1 cellular context compared by ENCODE assay signal in the genomic region with DNA sequence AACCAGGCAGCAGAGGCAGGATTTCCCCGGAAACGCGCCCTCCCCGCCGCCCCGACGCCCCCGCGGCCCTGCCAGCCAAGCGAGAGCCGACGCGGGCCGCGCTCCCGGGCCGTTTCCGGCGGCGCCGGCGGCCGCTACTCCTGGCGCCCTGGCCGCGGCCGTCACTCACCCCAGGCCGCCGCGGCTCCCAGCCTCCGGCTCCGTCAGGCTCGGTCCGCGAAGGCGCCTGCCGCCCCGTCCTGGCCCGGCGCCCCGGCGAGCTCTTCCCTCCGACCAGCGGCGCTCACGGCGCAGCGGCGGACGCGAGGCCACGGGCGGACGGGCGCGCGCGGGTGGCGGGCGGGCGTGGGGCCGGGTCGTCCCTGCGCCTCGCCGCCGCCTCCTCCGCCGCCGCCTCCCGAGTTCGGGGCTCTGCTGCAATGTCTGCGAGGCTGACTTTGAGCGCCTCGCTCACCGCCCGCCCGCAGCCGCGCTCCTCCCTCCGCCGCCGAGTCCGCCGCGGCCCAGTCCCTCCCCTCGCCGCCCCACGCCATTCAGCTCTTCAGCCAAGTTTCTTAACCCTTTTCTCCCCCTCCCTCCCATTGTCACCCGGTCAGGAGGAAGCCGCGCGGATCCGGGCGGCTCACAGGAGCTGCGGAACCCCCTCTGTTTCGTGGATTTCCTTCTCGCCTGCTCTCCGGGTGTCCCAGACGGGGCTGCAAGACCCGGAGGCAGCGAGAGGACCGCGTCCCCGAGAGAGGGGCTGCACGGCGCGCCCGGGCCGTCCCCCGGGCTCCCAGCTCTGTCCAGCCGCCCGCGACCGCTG.
TF ChIP-seq lines count a peak whose summit lies in the region.

Gene NRIP1, minus strand, starts transcription at position 425 of the 805 bp plus-strand sequence. CDS start 96,808 bp downstream, outside the sequence.

TF ChIP-seq in HepG2, 621 proteins besides CTCF, POLR2A, EP300 and RAD21 (continued from another document and continues in another):
- TF ChIP-seq DBP (CRISPR knock-in tag; IDR thresholded peaks at IDR 0.05; ENCODE audit: not compliant biosample characterization) (no peak), ZNF619 (CRISPR knock-in tag; IDR thresholded peaks at IDR 0.05) (no peak), NFYC (CRISPR knock-in tag; IDR thresholded peaks at IDR 0.05) (no peak), MTA1 (CRISPR knock-in tag; IDR thresholded peaks at IDR 0.05; ENCODE audit: borderline replicate concordance) (peak; percentile 58; the same call in 1 of the 2 replicates), HDAC6 (IDR thresholded peaks at IDR 0.05; ENCODE audit: low read depth, low read length) (no peak), MYNN (CRISPR knock-in tag; IDR thresholded peaks at IDR 0.05; ENCODE audit: low read depth) (no peak), KIAA2018 (CRISPR knock-in tag; IDR thresholded peaks at IDR 0.05; ENCODE audit: borderline replicate concordance) (no peak), ZFYVE20 (CRISPR knock-in tag; IDR thresholded peaks at IDR 0.05; ENCODE audit: borderline replicate concordance, low read depth) (no peak; the same call in 1 of the 2 replicates), FOXK1 (CRISPR knock-in tag; IDR thresholded peaks at IDR 0.05; ENCODE audit: borderline replicate concordance, low read depth) (peak; percentile 67; the same call in 1 of the 2 replicates), MLLT10 (CRISPR knock-in tag; IDR thresholded peaks at IDR 0.05) (no peak), ATF4 (CRISPR knock-in tag; IDR thresholded peaks at IDR 0.05) (0 out of 4 replicates have a peak, but pooled peaks of 1 of the 2 experiments have one; percentile 23), ZFP36L2 (CRISPR knock-in tag; IDR thresholded peaks at IDR 0.05) (no peak), ZNF782 (CRISPR knock-in tag; IDR thresholded peaks at IDR 0.05; ENCODE audit: borderline replicate concordance) (no peak)
- TF ChIP-seq, protein P1, sequence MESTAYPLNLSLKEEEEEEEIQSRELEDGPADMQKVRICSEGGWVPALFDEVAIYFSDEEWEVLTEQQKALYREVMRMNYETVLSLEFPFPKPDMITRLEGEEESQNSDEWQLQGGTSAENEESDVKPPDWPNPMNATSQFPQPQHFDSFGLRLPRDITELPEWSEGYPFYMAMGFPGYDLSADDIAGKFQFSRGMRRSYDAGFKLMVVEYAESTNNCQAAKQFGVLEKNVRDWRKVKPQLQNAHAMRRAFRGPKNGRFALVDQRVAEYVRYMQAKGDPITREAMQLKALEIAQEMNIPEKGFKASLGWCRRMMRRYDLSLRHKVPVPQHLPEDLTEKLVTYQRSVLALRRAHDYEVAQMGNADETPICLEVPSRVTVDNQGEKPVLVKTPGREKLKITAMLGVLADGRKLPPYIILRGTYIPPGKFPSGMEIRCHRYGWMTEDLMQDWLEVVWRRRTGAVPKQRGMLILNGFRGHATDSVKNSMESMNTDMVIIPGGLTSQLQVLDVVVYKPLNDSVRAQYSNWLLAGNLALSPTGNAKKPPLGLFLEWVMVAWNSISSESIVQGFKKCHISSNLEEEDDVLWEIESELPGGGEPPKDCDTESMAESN (CRISPR knock-in tag; conservative IDR thresholded peaks at IDR 0.05), result peak; percentile 53; the same call in 1 of the 2 replicates
- TF ChIP-seq, protein P2, sequence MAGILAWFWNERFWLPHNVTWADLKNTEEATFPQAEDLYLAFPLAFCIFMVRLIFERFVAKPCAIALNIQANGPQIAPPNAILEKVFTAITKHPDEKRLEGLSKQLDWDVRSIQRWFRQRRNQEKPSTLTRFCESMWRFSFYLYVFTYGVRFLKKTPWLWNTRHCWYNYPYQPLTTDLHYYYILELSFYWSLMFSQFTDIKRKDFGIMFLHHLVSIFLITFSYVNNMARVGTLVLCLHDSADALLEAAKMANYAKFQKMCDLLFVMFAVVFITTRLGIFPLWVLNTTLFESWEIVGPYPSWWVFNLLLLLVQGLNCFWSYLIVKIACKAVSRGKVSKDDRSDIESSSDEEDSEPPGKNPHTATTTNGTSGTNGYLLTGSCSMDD (CRISPR knock-in tag; IDR thresholded peaks at IDR 0.05), result no peak
- TF ChIP-seq, protein P3, sequence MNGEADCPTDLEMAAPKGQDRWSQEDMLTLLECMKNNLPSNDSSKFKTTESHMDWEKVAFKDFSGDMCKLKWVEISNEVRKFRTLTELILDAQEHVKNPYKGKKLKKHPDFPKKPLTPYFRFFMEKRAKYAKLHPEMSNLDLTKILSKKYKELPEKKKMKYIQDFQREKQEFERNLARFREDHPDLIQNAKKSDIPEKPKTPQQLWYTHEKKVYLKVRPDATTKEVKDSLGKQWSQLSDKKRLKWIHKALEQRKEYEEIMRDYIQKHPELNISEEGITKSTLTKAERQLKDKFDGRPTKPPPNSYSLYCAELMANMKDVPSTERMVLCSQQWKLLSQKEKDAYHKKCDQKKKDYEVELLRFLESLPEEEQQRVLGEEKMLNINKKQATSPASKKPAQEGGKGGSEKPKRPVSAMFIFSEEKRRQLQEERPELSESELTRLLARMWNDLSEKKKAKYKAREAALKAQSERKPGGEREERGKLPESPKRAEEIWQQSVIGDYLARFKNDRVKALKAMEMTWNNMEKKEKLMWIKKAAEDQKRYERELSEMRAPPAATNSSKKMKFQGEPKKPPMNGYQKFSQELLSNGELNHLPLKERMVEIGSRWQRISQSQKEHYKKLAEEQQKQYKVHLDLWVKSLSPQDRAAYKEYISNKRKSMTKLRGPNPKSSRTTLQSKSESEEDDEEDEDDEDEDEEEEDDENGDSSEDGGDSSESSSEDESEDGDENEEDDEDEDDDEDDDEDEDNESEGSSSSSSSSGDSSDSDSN (CRISPR knock-in tag; IDR thresholded peaks at IDR 0.05), result peak; percentile 66
- TF ChIP-seq, protein P4, sequence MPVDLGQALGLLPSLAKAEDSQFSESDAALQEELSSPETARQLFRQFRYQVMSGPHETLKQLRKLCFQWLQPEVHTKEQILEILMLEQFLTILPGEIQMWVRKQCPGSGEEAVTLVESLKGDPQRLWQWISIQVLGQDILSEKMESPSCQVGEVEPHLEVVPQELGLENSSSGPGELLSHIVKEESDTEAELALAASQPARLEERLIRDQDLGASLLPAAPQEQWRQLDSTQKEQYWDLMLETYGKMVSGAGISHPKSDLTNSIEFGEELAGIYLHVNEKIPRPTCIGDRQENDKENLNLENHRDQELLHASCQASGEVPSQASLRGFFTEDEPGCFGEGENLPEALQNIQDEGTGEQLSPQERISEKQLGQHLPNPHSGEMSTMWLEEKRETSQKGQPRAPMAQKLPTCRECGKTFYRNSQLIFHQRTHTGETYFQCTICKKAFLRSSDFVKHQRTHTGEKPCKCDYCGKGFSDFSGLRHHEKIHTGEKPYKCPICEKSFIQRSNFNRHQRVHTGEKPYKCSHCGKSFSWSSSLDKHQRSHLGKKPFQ (CRISPR knock-in tag; IDR thresholded peaks at IDR 0.05; ENCODE audit: insufficient replicate concordance), result no peak
- TF ChIP-seq, protein P5, sequence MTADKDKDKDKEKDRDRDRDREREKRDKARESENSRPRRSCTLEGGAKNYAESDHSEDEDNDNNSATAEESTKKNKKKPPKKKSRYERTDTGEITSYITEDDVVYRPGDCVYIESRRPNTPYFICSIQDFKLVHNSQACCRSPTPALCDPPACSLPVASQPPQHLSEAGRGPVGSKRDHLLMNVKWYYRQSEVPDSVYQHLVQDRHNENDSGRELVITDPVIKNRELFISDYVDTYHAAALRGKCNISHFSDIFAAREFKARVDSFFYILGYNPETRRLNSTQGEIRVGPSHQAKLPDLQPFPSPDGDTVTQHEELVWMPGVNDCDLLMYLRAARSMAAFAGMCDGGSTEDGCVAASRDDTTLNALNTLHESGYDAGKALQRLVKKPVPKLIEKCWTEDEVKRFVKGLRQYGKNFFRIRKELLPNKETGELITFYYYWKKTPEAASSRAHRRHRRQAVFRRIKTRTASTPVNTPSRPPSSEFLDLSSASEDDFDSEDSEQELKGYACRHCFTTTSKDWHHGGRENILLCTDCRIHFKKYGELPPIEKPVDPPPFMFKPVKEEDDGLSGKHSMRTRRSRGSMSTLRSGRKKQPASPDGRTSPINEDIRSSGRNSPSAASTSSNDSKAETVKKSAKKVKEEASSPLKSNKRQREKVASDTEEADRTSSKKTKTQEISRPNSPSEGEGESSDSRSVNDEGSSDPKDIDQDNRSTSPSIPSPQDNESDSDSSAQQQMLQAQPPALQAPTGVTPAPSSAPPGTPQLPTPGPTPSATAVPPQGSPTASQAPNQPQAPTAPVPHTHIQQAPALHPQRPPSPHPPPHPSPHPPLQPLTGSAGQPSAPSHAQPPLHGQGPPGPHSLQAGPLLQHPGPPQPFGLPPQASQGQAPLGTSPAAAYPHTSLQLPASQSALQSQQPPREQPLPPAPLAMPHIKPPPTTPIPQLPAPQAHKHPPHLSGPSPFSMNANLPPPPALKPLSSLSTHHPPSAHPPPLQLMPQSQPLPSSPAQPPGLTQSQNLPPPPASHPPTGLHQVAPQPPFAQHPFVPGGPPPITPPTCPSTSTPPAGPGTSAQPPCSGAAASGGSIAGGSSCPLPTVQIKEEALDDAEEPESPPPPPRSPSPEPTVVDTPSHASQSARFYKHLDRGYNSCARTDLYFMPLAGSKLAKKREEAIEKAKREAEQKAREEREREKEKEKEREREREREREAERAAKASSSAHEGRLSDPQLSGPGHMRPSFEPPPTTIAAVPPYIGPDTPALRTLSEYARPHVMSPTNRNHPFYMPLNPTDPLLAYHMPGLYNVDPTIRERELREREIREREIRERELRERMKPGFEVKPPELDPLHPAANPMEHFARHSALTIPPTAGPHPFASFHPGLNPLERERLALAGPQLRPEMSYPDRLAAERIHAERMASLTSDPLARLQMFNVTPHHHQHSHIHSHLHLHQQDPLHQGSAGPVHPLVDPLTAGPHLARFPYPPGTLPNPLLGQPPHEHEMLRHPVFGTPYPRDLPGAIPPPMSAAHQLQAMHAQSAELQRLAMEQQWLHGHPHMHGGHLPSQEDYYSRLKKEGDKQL (CRISPR knock-in tag; IDR thresholded peaks at IDR 0.05; ENCODE audit: low read depth), result no peak
- TF ChIP-seq, protein P6, sequence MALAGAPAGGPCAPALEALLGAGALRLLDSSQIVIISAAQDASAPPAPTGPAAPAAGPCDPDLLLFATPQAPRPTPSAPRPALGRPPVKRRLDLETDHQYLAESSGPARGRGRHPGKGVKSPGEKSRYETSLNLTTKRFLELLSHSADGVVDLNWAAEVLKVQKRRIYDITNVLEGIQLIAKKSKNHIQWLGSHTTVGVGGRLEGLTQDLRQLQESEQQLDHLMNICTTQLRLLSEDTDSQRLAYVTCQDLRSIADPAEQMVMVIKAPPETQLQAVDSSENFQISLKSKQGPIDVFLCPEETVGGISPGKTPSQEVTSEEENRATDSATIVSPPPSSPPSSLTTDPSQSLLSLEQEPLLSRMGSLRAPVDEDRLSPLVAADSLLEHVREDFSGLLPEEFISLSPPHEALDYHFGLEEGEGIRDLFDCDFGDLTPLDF (CRISPR knock-in tag; IDR thresholded peaks at IDR 0.05), result 0 out of 2 replicates have a peak, but pooled peaks have one; percentile 24
